ENCODE assay signal across 1 cellular context in genomic region chr1:237386362-237387143, GRCh38.
TF ChIP-seq lines count a peak whose summit lies in the region.

No MANE protein-coding gene starts in this region.

TF ChIP-seq in HEK293, 187 proteins besides CTCF, POLR2A, EP300 and RAD21 (continued from another document):
- TF ChIP-seq PATZ1 (tag by site-specific recombination; IDR thresholded peaks at IDR 0.05) (no peak), INSM2 (tag by site-specific recombination; IDR thresholded peaks at IDR 0.05) (no peak), ZNF350 (tag by site-specific recombination; IDR thresholded peaks at IDR 0.05) (no peak), ZNF660 (tag by site-specific recombination; IDR thresholded peaks at IDR 0.05) (peak; percentile 60; the same call in 1 of the 2 replicates), ZNF548 (tag by site-specific recombination; IDR thresholded peaks at IDR 0.05) (no peak), ZNF280C (tag by site-specific recombination; IDR thresholded peaks at IDR 0.05) (no peak), PRDM4 (tag by site-specific recombination; IDR thresholded peaks at IDR 0.05) (no peak), ZNF148 (tag by site-specific recombination; IDR thresholded peaks at IDR 0.05; ENCODE audit: borderline replicate concordance) (no peak), SCRT1 (tag by site-specific recombination; IDR thresholded peaks at IDR 0.05; ENCODE audit: borderline replicate concordance) (peak; percentile 68; the same call in 1 of the 2 replicates), ZBTB17 (tag by site-specific recombination; IDR thresholded peaks at IDR 0.05) (no peak), ZNF785 (tag by site-specific recombination; IDR thresholded peaks at IDR 0.05) (no peak), ZNF2 (tag by site-specific recombination; IDR thresholded peaks at IDR 0.05) (peak; percentile 95)
